Comparison of ENCODE assay signal across 1 cellular context in the genomic region with DNA sequence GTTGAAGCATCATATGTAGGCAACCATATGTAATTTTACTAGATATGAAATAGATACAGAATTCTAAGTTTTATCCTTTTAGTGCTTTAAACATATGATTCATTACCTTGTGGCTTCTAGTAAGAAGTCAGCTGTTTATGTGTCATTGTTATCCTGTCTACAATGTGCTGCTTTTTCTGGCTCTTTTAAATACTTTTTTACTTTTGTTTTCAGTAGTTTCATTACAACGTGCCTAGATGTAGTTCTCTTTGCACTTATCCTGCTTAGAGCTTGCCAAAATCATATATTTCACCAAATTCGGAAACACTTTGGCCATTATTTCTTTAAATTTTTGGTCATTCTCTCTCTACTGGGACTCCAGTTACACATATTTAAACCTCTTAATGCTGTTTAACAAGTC.
TF ChIP-seq lines count a peak whose summit lies in the region.

No MANE protein-coding gene starts in this region.

TF ChIP-seq in HepG2, 621 proteins besides CTCF, POLR2A, EP300 and RAD21:
- TF ChIP-seq, protein P1, sequence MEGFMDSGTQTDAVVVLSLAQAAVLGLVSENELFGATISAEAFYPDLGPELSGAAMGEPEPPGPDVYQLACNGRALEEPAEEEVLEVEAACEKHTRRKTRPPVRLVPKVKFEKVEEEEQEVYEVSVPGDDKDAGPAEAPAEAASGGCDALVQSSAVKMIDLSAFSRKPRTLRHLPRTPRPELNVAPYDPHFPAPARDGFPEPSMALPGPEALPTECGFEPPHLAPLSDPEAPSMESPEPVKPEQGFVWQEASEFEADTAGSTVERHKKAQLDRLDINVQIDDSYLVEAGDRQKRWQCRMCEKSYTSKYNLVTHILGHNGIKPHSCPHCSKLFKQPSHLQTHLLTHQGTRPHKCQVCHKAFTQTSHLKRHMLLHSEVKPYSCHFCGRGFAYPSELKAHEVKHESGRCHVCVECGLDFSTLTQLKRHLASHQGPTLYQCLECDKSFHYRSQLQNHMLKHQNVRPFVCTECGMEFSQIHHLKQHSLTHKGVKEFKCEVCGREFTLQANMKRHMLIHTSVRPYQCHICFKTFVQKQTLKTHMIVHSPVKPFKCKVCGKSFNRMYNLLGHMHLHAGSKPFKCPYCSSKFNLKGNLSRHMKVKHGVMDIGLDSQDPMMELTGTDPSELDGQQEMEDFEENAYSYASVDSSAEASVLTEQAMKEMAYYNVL (CRISPR knock-in tag; IDR thresholded peaks at IDR 0.05; ENCODE audit: borderline replicate concordance) = no peak
- TF ChIP-seq HMG20A (CRISPR knock-in tag; IDR thresholded peaks at IDR 0.05; ENCODE audit: borderline replicate concordance) = no peak
- TF ChIP-seq, protein P2, sequence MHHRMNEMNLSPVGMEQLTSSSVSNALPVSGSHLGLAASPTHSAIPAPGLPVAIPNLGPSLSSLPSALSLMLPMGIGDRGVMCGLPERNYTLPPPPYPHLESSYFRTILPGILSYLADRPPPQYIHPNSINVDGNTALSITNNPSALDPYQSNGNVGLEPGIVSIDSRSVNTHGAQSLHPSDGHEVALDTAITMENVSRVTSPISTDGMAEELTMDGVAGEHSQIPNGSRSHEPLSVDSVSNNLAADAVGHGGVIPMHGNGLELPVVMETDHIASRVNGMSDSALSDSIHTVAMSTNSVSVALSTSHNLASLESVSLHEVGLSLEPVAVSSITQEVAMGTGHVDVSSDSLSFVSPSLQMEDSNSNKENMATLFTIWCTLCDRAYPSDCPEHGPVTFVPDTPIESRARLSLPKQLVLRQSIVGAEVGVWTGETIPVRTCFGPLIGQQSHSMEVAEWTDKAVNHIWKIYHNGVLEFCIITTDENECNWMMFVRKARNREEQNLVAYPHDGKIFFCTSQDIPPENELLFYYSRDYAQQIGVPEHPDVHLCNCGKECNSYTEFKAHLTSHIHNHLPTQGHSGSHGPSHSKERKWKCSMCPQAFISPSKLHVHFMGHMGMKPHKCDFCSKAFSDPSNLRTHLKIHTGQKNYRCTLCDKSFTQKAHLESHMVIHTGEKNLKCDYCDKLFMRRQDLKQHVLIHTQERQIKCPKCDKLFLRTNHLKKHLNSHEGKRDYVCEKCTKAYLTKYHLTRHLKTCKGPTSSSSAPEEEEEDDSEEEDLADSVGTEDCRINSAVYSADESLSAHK (CRISPR knock-in tag; IDR thresholded peaks at IDR 0.05; ENCODE audit: borderline replicate concordance) = no peak
- no peak for TF ChIP-seq SNAPC5 (CRISPR knock-in tag; IDR thresholded peaks at IDR 0.05; ENCODE audit: borderline replicate concordance)
- no peak for TF ChIP-seq ZNF629 (CRISPR knock-in tag; conservative IDR thresholded peaks at IDR 0.05)
- no peak for TF ChIP-seq SRF (IDR thresholded peaks at IDR 0.05; ENCODE audit: low read depth, low read length)
- no peak for TF ChIP-seq ZNF704 (CRISPR knock-in tag; IDR thresholded peaks at IDR 0.05; ENCODE audit: borderline replicate concordance)
- no peak for TF ChIP-seq RCOR2 (CRISPR knock-in tag; IDR thresholded peaks at IDR 0.05)
- no peak for TF ChIP-seq ZMYM2 (CRISPR knock-in tag; IDR thresholded peaks at IDR 0.05)
